In the genomic region with DNA sequence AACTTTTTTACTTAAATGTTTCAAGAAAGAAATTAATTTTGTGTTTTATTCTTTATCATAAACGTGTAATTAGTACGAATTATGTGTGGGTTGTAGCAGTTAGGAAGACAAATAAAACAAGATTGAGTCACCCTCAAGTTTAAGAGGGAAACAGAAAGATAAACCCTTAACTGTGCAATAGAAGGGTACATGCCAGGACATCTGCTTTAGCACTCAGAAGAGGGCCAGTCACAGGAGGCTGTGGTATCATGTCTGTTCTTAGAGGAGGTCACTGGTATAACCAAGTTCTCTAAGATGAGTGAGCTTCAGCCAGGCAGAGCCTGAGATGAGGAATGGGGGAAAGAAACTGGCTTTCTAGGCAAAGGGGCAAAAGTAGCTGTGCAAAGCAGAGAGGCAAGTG, we compare ENCODE assay signal across 21 cellular contexts. TPM values are rescaled to one million over a fixed set of nuclear protein-coding genes. Genes with fewer than 3 reads are reported as not detected.
DNase-seq lines count a peak whose midpoint lies in the region; ATAC-seq and TF ChIP-seq lines count a peak whose summit lies in the region.
"Had no signal": no experiment of that assay in that cellular context is flagged by ENCODE, and none has a peak within 500 bp of the region (broad histone marks: within the 10 kb centered on the region; RNA-seq: fewer than 3 reads in every experiment).

No MANE protein-coding gene starts in this region.

- POLR2A ChIA-PET in WTC11 (lab: Charles Lee), result no interaction called here

- no peaks in the 10 kb centered on the region for H3K9me3 Mint-ChIP-seq in WTC11
- H3K9me3 Mint-ChIP-seq: activated naive CD8-positive, alpha-beta T cell treated with anti-CD3 and anti-CD28 coated beads, Interleukin-2, amount 10 ng/mL, durations not matched to agents 7 days and 5 days; CD8-positive, alpha-beta T cell; naive B cell had no signal

- no peaks in the 10 kb centered on the region for H4K20me1 ChIP-seq in Karpas-422 (ENCODE audit: insufficient read depth, low read depth, low read length)
- H4K20me1 ChIP-seq in smooth muscle cell (ENCODE audit: low read depth), result no peaks in the 10 kb centered on the region

- no peak overlapping the region for H3K4me3 Mint-ChIP-seq in WTC11
- H3K4me3 Mint-ChIP-seq: activated CD4-positive, alpha-beta T cell treated with anti-CD3 and anti-CD28 coated beads for 36 hours; activated naive CD8-positive, alpha-beta T cell treated with anti-CD3 and anti-CD28 coated beads, Interleukin-2, amount 10 ng/mL, durations not matched to agents 7 days and 5 days; CD8-positive, alpha-beta T cell; naive B cell had no signal

- no peak overlapping the region for H3K4me3 ChIP-seq in Karpas-422 (ENCODE audit: low read length)
- no peak overlapping the region for H3K4me3 ChIP-seq in smooth muscle cell
- H3K4me3 ChIP-seq: body of pancreas, PC-9, upper lobe of right lung had no signal

- H3K79me2 ChIP-seq in Karpas-422 (ENCODE audit: low read length), result peaks cover 35% of the 10 kb centered on the region
- H3K79me2 ChIP-seq in smooth muscle cell (ENCODE audit: low read depth), result no peaks in the 10 kb centered on the region

- DNase-seq in Karpas-422 (peak; percentile 40), WTC11 (ENCODE audit: low spot score) (no peak), fibroblast of gingiva (ENCODE audit: low read depth) (peak; percentile 58), smooth muscle cell (lab: John Stamatoyannopoulos, UW; ENCODE audit: unreplicated experiment) (no peak), AML-193 (lab: John Stamatoyannopoulos, UW) (no peak), NCI-H82 (lab: John Stamatoyannopoulos, UW) (no peak)
- DNase-seq: activated CD4-positive, alpha-beta T cell treated with anti-CD3 and anti-CD28 coated beads for 36 hours; activated effector memory CD4-positive, alpha-beta T cell treated with anti-CD3 and anti-CD28 coated beads, Interleukin-2, amount 50 U/mL, for 16 hours; activated naive CD8-positive, alpha-beta T cell treated with anti-CD3 and anti-CD28 coated beads, Interleukin-2, amount 10 ng/mL, durations not matched to agents 7 days and 5 days; body of pancreas; CD8-positive, alpha-beta T cell; effector memory CD4-positive, alpha-beta T cell; naive B cell; NCI-H774; nucleus accumbens; PC-9; stimulated activated CD4-positive, alpha-beta T cell treated with anti-CD3 and anti-CD28 coated beads, Interleukin-2, amount 100 ng/mL, for 24 hours; upper lobe of right lung had no signal

- peaks cover 9% of the 10 kb centered on the region for H3K4me1 ChIP-seq in Karpas-422 (ENCODE audit: low read length)
- peaks cover 5% of the 10 kb centered on the region for H3K4me1 ChIP-seq in smooth muscle cell (ENCODE audit: low read depth)
- H3K4me1 ChIP-seq: body of pancreas, upper lobe of right lung had no signal

- no peaks in the 10 kb centered on the region for H3K27me3 Mint-ChIP-seq in WTC11 (ENCODE audit: low read depth)
- H3K27me3 Mint-ChIP-seq: activated CD4-positive, alpha-beta T cell treated with anti-CD3 and anti-CD28 coated beads for 36 hours; activated naive CD8-positive, alpha-beta T cell treated with anti-CD3 and anti-CD28 coated beads, Interleukin-2, amount 10 ng/mL, durations not matched to agents 7 days and 5 days; naive B cell had no signal

- H3K4me1 Mint-ChIP-seq in WTC11, result no peaks in the 10 kb centered on the region
- H3K4me1 Mint-ChIP-seq: naive B cell had no signal

- no peaks in the 10 kb centered on the region for H3K9me3 ChIP-seq in Karpas-422 (ENCODE audit: low read length)
- H3K9me3 ChIP-seq in smooth muscle cell (replicated peaks; ENCODE audit: low read depth), result no peaks in the 10 kb centered on the region
- H3K9me3 ChIP-seq: body of pancreas, upper lobe of right lung had no signal

- no peak for ATAC-seq in WTC11
- no peak for ATAC-seq in HG03571 (IDR thresholded peaks at IDR 0.05; ENCODE audit: unreplicated experiment)
- ATAC-seq in HG03135 (IDR thresholded peaks at IDR 0.05; ENCODE audit: unreplicated experiment), result no peak
- ATAC-seq: activated CD4-positive, alpha-beta T cell treated with anti-CD3 and anti-CD28 coated beads for 36 hours; body of pancreas; CD8-positive, alpha-beta T cell; left lobe of liver; upper lobe of right lung had no signal

- no peaks in the 10 kb centered on the region for H3K27me3 ChIP-seq in Karpas-422 (ENCODE audit: low read length)
- no peaks in the 10 kb centered on the region for H3K27me3 ChIP-seq in smooth muscle cell (ENCODE audit: low read depth)
- H3K27me3 ChIP-seq: body of pancreas, upper lobe of right lung had no signal

- TF ChIP-seq CTCF in WTC11 (IDR thresholded peaks at IDR 0.05) (no peak), smooth muscle cell (IDR thresholded peaks at IDR 0.05; ENCODE audit: borderline replicate concordance, insufficient read depth, poor library complexity, severe bottlenecking) (no peak)

- H3K4me2 ChIP-seq in Karpas-422 (ENCODE audit: low read depth, low read length, poor library complexity, severe bottlenecking) (no peak overlapping the region), smooth muscle cell (no peak overlapping the region)
- H3K4me2 ChIP-seq: PC-9 had no signal

- H3K27ac Mint-ChIP-seq in WTC11, result peak overlapping the region; percentile 14; the same call in 1 of the 2 replicates
- H3K27ac Mint-ChIP-seq: activated CD4-positive, alpha-beta T cell treated with anti-CD3 and anti-CD28 coated beads for 36 hours; activated naive CD8-positive, alpha-beta T cell treated with anti-CD3 and anti-CD28 coated beads, Interleukin-2, amount 10 ng/mL, durations not matched to agents 7 days and 5 days; CD8-positive, alpha-beta T cell had no signal

- no peaks in the 10 kb centered on the region for H3K9me2 ChIP-seq in Karpas-422 (replicated peaks; ENCODE audit: insufficient read depth, low read length)

- H2AFZ ChIP-seq in Karpas-422 (ENCODE audit: low read length) (no peak overlapping the region), smooth muscle cell (ENCODE audit: low read depth) (no peak overlapping the region)
- H2AFZ ChIP-seq: PC-9 had no signal

- WGBS in smooth muscle cell (ENCODE audit: low lambda C conversion rate), result 26% methylated on average over 2 of the region's 2 CpGs

- peaks cover 14% of the 10 kb centered on the region for H3K36me3 Mint-ChIP-seq in WTC11

- peaks cover 8% of the 10 kb centered on the region for H3F3A ChIP-seq in smooth muscle cell (ENCODE audit: low read depth)

- H3K36me3 ChIP-seq in Karpas-422 (ENCODE audit: insufficient read depth, low read length), result peaks cover 26% of the 10 kb centered on the region
- no peaks in the 10 kb centered on the region for H3K36me3 ChIP-seq in smooth muscle cell (ENCODE audit: low read depth)

- no peak overlapping the region for H3K27ac ChIP-seq in Karpas-422 (ENCODE audit: low read length)
- peak overlapping the region; percentile 45 for H3K27ac ChIP-seq in smooth muscle cell (ENCODE audit: low read depth)
- H3K27ac ChIP-seq: body of pancreas, PC-9, upper lobe of right lung had no signal

- H3K9ac ChIP-seq in Karpas-422 (ENCODE audit: low read length), result no peak overlapping the region
- no peak overlapping the region for H3K9ac ChIP-seq in smooth muscle cell (ENCODE audit: low read depth)

- CTCF ChIA-PET in WTC11 (lab: Charles Lee), result no interaction called here

TF ChIP-seq in WTC11, 78 proteins besides CTCF, POLR2A, EP300 and RAD21 (continues in another document):
- TF ChIP-seq, protein P1, sequence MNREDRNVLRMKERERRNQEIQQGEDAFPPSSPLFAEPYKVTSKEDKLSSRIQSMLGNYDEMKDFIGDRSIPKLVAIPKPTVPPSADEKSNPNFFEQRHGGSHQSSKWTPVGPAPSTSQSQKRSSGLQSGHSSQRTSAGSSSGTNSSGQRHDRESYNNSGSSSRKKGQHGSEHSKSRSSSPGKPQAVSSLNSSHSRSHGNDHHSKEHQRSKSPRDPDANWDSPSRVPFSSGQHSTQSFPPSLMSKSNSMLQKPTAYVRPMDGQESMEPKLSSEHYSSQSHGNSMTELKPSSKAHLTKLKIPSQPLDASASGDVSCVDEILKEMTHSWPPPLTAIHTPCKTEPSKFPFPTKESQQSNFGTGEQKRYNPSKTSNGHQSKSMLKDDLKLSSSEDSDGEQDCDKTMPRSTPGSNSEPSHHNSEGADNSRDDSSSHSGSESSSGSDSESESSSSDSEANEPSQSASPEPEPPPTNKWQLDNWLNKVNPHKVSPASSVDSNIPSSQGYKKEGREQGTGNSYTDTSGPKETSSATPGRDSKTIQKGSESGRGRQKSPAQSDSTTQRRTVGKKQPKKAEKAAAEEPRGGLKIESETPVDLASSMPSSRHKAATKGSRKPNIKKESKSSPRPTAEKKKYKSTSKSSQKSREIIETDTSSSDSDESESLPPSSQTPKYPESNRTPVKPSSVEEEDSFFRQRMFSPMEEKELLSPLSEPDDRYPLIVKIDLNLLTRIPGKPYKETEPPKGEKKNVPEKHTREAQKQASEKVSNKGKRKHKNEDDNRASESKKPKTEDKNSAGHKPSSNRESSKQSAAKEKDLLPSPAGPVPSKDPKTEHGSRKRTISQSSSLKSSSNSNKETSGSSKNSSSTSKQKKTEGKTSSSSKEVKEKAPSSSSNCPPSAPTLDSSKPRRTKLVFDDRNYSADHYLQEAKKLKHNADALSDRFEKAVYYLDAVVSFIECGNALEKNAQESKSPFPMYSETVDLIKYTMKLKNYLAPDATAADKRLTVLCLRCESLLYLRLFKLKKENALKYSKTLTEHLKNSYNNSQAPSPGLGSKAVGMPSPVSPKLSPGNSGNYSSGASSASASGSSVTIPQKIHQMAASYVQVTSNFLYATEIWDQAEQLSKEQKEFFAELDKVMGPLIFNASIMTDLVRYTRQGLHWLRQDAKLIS (CRISPR knock-in tag; IDR thresholded peaks at IDR 0.05; ENCODE audit: borderline replicate concordance), result no peak
- TF ChIP-seq MXD4 (CRISPR knock-in tag; IDR thresholded peaks at IDR 0.05; ENCODE audit: borderline replicate concordance) (no peak), SMAD4 (CRISPR knock-in tag; IDR thresholded peaks at IDR 0.05) (no peak), ZNF232 (CRISPR knock-in tag; IDR thresholded peaks at IDR 0.05) (no peak), TEAD4 (CRISPR knock-in tag; IDR thresholded peaks at IDR 0.05) (no peak)
- TF ChIP-seq, protein P2, sequence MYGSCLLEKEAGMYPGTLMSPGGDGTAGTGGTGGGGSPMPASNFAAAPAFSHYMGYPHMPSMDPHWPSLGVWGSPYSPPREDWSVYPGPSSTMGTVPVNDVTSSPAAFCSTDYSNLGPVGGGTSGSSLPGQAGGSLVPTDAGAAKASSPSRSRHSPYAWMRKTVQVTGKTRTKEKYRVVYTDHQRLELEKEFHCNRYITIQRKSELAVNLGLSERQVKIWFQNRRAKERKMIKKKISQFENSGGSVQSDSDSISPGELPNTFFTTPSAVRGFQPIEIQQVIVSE (CRISPR knock-in tag; IDR thresholded peaks at IDR 0.05; ENCODE audit: borderline replicate concordance), result no peak

RNA-seq across cellular contexts. Expression of a gene that starts 42.4 kb away (rescaled TPM):
- total RNA-seq in Karpas-422 (2014; rRNA removed; shearing (Covaris generic); ENCODE audit: low replicate concordance), result 1.3 TPM in 1 of 2 replicates, not detected in the other
- total RNA-seq in WTC11 (2021) (2.7 to 5.0 TPM (median 4.7 TPM) in 3 replicates), smooth muscle cell (21.4 and 26.8 TPM in 2 replicates)
- 2.0 and 7.9 TPM in 2 replicates for polyA plus RNA-seq in smooth muscle cell

Comparison
In these comparisons a context has a peak if more than half of its experiments do, and no peak if none do; other contexts are left out.
1. DNase-seq: peak in Karpas-422 (single experiment) and fibroblast of gingiva (single experiment); none in WTC11 (single experiment), smooth muscle cell (single experiment), AML-193 (0 of 2) and NCI-H82 (single experiment).